ENCODE assay signal across 8 cellular contexts in the genomic region with DNA sequence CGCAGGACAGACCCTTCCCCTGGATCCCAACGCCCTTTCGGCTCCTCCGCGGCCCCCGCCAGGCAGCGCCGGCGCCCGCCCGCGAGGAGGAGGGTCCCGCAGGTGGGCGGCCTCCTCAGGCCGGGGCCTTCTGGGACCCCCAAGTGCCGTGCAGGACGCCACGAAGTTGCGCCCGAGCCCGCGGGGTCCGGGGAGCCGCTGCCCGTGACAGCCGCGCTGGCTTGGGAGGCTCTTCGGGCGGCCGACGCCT. TPM values are rescaled to one million over a fixed set of nuclear protein-coding genes. Genes with fewer than 3 reads are reported as not detected.
DNase-seq lines count a peak whose midpoint lies in the region; ATAC-seq and TF ChIP-seq lines count a peak whose summit lies in the region.

No MANE protein-coding gene starts in this region.

- intact Hi-C loops in CD4-positive, alpha-beta memory T cell (cut with micrococcal nuclease), result loop anchor here (2.0 kb wide), 1 partner anchor 23 kb away; no protein-coding TSS in a partner anchor
- intact Hi-C loops in breast epithelium (cut with DNase I; ENCODE audit: low total_unique reads), result no loop called here

- no peaks in the 10 kb centered on the region for H3K27me3 Mint-ChIP-seq in CD4-positive, alpha-beta memory T cell

- no peaks in the 10 kb centered on the region for H3K9me3 ChIP-seq in CD4-positive, alpha-beta memory T cell (ENCODE audit: control insufficient read depth in 1 of 2, low read length in 2 of 2)
- no peaks in the 10 kb centered on the region for H3K9me3 ChIP-seq in breast epithelium
- no peaks in the 10 kb centered on the region for H3K9me3 ChIP-seq in mucosa of stomach (ENCODE audit: control insufficient read depth, low read length)

- peak overlapping the region; percentile 76 to 86 for H3K4me3 ChIP-seq in CD4-positive, alpha-beta memory T cell (ENCODE audit: low read length in 2 of 2)
- H3K4me3 ChIP-seq in breast epithelium (peak overlapping the region; percentile 87 to 99 (median 91)), mucosa of stomach (ENCODE audit: low read length) (peak overlapping the region; percentile 42)

- TF ChIP-seq CTCF in breast epithelium (IDR thresholded peaks at IDR 0.05), result no peak

- peaks cover 10 to 30% of the 10 kb centered on the region in 2 donors for H3K36me3 Mint-ChIP-seq in CD4-positive, alpha-beta memory T cell

- TF ChIP-seq POLR2A in breast epithelium (IDR thresholded peaks at IDR 0.05), result no peak

- H3K9ac ChIP-seq in mucosa of stomach (ENCODE audit: low read length), result peak overlapping the region; percentile 92

- H3K4me1 Mint-ChIP-seq in CD4-positive, alpha-beta memory T cell, result peaks cover 38 to 66% (median 49%) of the 10 kb centered on the region in 4 donors

- no peak for DNase-seq in CD4-positive, alpha-beta memory T cell
- DNase-seq in breast epithelium (ENCODE audit: low spot score in 2 of 2), result no peak
- DNase-seq in inferior parietal cortex (ENCODE audit: extremely low spot score), result no peak
- DNase-seq in NCI-H748 treated with DMSO at 0.1 percent for 48 hours (lab: John Stamatoyannopoulos, UW), result no peak
- DNase-seq in SK-N-DZ (ENCODE audit: low spot score), result no peak

- peaks cover 0 to 3% (median 0%) of the 10 kb centered on the region in 8 donors for H3K9me3 Mint-ChIP-seq in CD4-positive, alpha-beta memory T cell

- peaks cover 61% of the 10 kb centered on the region for H3K4me1 ChIP-seq in CD4-positive, alpha-beta memory T cell (ENCODE audit: insufficient read depth, low read length)
- H3K4me1 ChIP-seq in breast epithelium (peaks cover 0 to 7% of the 10 kb centered on the region in 2 donors), mucosa of stomach (ENCODE audit: control insufficient read depth, insufficient read depth, low read length) (peaks cover 7% of the 10 kb centered on the region)

- H3K27me3 ChIP-seq in CD4-positive, alpha-beta memory T cell (ENCODE audit: insufficient read depth, low read length), result no peaks in the 10 kb centered on the region
- H3K27me3 ChIP-seq in breast epithelium, result no peaks in the 10 kb centered on the region
- H3K27me3 ChIP-seq in mucosa of stomach (ENCODE audit: control insufficient read depth, insufficient read depth, low read length), result no peaks in the 10 kb centered on the region

- H3K4me3 Mint-ChIP-seq in CD4-positive, alpha-beta memory T cell, result peak overlapping the region; percentile 95 to 99 (median 98)

- peak; percentile 4 for ATAC-seq in HG03139 (IDR thresholded peaks at IDR 0.05; ENCODE audit: unreplicated experiment)
- ATAC-seq in HG03571 (IDR thresholded peaks at IDR 0.05; ENCODE audit: unreplicated experiment), result no peak

- POLR2A ChIA-PET in CD4-positive, alpha-beta memory T cell (lab: Charles Lee; ENCODE audit: partially characterized antibody), result interaction anchor here (0.8 to 7.9 kb wide), 31 partner anchors 8 to 387 kb away, joined by 3 to 226 read pairs (median 11); partner anchors contain the start of genes CD79B, CEP95, ICAM2 and PRR29

- CTCF ChIA-PET in CD4-positive, alpha-beta memory T cell (lab: Charles Lee; ENCODE audit: partially characterized antibody), result interaction anchor here (0.8 to 20.8 kb wide), 9 partner anchors 15 to 210 kb away, joined by 3 to 798 read pairs (median 5); partner anchors contain the start of genes GH1 and ICAM2

- no peaks in the 10 kb centered on the region for H3K36me3 ChIP-seq in CD4-positive, alpha-beta memory T cell (ENCODE audit: insufficient read depth, low read length)
- no peaks in the 10 kb centered on the region for H3K36me3 ChIP-seq in breast epithelium
- no peaks in the 10 kb centered on the region for H3K36me3 ChIP-seq in mucosa of stomach (ENCODE audit: control insufficient read depth, insufficient read depth, low read length)

- H3K27ac ChIP-seq in CD4-positive, alpha-beta memory T cell (ENCODE audit: low read depth, low read length), result peak overlapping the region; percentile 86
- H3K27ac ChIP-seq in breast epithelium, result peak overlapping the region; percentile 96 to 99

- H3K27ac Mint-ChIP-seq in CD4-positive, alpha-beta memory T cell, result peak overlapping the region in 5 of 7 donors; percentile 93 to 96 (median 95)

RNA-seq across cellular contexts. Expression of gene ERN1, which starts 0.5 kb away (rescaled TPM):
- total RNA-seq in CD4-positive, alpha-beta memory T cell, result 100 to 1,000 TPM; 163 to 172 TPM
- polyA plus RNA-seq in CD4-positive, alpha-beta memory T cell, result 100 to 1,000 TPM in 1 of 2 donors, 10 to 100 TPM in 1; 47.9 to 124 TPM
- 10 to 100 TPM; 13.1 to 40.8 (median 34.7) TPM for total RNA-seq in breast epithelium
- polyA plus RNA-seq in SK-N-DZ (2014; cell fraction: cytosol; rRNA removed), result 1.5 and 3.0 TPM in 2 replicates
- polyA plus RNA-seq in SK-N-DZ (2014; cell fraction: nucleus; rRNA removed), result 1.6 and 3.3 TPM in 2 replicates
